In the genomic region with DNA sequence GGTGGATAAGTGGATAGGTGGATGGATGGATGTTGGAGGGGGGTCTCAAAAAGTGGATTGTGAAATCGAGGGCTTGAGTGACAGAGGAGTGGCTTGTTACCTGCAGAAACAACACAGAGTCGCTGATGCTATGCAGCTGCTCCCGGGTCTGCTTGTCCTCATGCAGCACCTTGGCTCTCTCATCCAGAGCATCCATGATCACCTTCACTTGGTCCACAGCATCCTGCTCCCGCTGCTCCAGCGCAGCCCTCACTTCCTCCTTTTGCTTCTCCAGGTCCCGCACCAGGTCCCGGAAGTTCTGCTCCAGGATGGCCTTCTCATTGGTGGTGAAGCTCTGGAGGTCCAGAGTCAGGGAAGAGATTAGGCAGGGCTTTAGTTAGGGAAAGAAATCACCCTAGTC, we compare ENCODE assay signal across 27 cellular contexts. TPM values are rescaled to one million over a fixed set of nuclear protein-coding genes. Genes with fewer than 3 reads are reported as not detected.
A peak's percentile ranks its signal among the peaks of the same experiment; 100 is the strongest.
DNase-seq lines count a peak whose midpoint lies in the region; ATAC-seq, FAIRE-seq and TF ChIP-seq lines count a peak whose summit lies in the region.
"Had no signal": no experiment of that assay in that cellular context is flagged by ENCODE, and none has a peak within 500 bp of the region (broad histone marks: within the 10 kb centered on the region; RNA-seq: fewer than 3 reads in every experiment).

No MANE protein-coding gene starts in this region.

- no peaks in the 10 kb centered on the region for H3K36me3 ChIP-seq in HepG2 (replicated peaks in 1 of 2; ENCODE audit: control insufficient read depth in 1 of 2, insufficient read depth in 2 of 2, low read length in 2 of 2)
- H3K36me3 ChIP-seq in right lobe of liver: no peaks in the 10 kb centered on the region
- H3K36me3 ChIP-seq in esophagus squamous epithelium: peaks cover 0 to 67% (median 14%) of the 10 kb centered on the region in 3 donors
- H3K36me3 ChIP-seq in suprapubic skin: peaks cover 24% of the 10 kb centered on the region
- no peaks in the 10 kb centered on the region for H3K36me3 ChIP-seq in sigmoid colon

- H4K20me1 ChIP-seq in HepG2 (ENCODE audit: insufficient read depth, low read length): no peaks in the 10 kb centered on the region

- H3K27ac ChIP-seq in HepG2 (ENCODE audit: extremely low read length, insufficient read depth, low read length) (no peak overlapping the region), right lobe of liver (no peak overlapping the region), esophagus squamous epithelium (peak overlapping the region; percentile 88 to 97 (median 94)), suprapubic skin (peak overlapping the region; percentile 89), sigmoid colon (no peak overlapping the region)
- H3K27ac ChIP-seq: C4-2B had no signal

- H3K4me3 ChIP-seq in HepG2 (replicated peaks in 1 of 3; ENCODE audit: insufficient read depth in 1 of 3, low read depth in 2 of 3, low read length in 3 of 3): no peak overlapping the region
- no peak overlapping the region for H3K4me3 ChIP-seq in right lobe of liver
- no peak overlapping the region for H3K4me3 ChIP-seq in esophagus squamous epithelium
- peak overlapping the region; percentile 13 for H3K4me3 ChIP-seq in suprapubic skin
- H3K4me3 ChIP-seq in sigmoid colon: no peak overlapping the region

- no TSS peak for BruUV-seq in HepG2 (replicated peaks; lab: Mats Ljungman, UMichigan)

- H3K79me2 ChIP-seq in HepG2 (ENCODE audit: insufficient read depth, low read length): no peaks in the 10 kb centered on the region

- no peak for FAIRE-seq in HepG2 (lab: Jason Lieb, UNC)
- FAIRE-seq: G401.6, GM12892, GM19239 had no signal

- H3K9ac ChIP-seq in HepG2 (ENCODE audit: insufficient read depth, low read depth, low read length): no peak overlapping the region

- TF ChIP-seq RAD21 in HepG2 (CRISPR knock-in tag; IDR thresholded peaks at IDR 0.05): no peak

- TF ChIP-seq EP300 in HepG2 (IDR thresholded peaks at IDR 0.05; ENCODE audit: low read depth in 2 of 2, low read length in 2 of 2) (no peak), HepG2 (CRISPR knock-in tag; IDR thresholded peaks at IDR 0.05; ENCODE audit: borderline replicate concordance) (no peak), suprapubic skin (IDR thresholded peaks at IDR 0.05) (no peak), sigmoid colon (IDR thresholded peaks at IDR 0.05) (no peak)

- TF ChIP-seq CTCF in HepG2 (CRISPR knock-in tag; IDR thresholded peaks at IDR 0.05): no peak
- no peak for TF ChIP-seq CTCF in right lobe of liver (IDR thresholded peaks at IDR 0.05)
- TF ChIP-seq CTCF in esophagus squamous epithelium (IDR thresholded peaks at IDR 0.05): no peak
- TF ChIP-seq CTCF in suprapubic skin (IDR thresholded peaks at IDR 0.05): no peak
- no peak for TF ChIP-seq CTCF in sigmoid colon (IDR thresholded peaks at IDR 0.05)

- 33% methylated on average over 5 of the region's 7 CpGs for WGBS in HepG2 (ENCODE audit: low lambda C conversion rate)
- 88% methylated on average over 4 of the region's 7 CpGs for WGBS in right lobe of liver (ENCODE audit: insufficient coverage, low coverage, low lambda C conversion rate, missing lambda C conversion rate)
- WGBS in esophagus squamous epithelium, 2 donors: 85 to 93% methylated on average over 6 to 7 of the region's 7 CpGs
- 85% methylated on average over 7 of the region's 7 CpGs for WGBS in suprapubic skin
- 86 to 94% methylated on average over 7 of the region's 7 CpGs for WGBS in sigmoid colon, 2 donors

- no peak for TF ChIP-seq POLR2A in HepG2 (IDR thresholded peaks at IDR 0.05; ENCODE audit: insufficient read depth in 1 of 2, low read depth in 2 of 2, low read length in 2 of 2)
- no peak for TF ChIP-seq POLR2A in right lobe of liver (IDR thresholded peaks at IDR 0.05)
- TF ChIP-seq POLR2A in esophagus squamous epithelium (IDR thresholded peaks at IDR 0.05): no peak
- TF ChIP-seq POLR2A in suprapubic skin (IDR thresholded peaks at IDR 0.05): no peak
- TF ChIP-seq POLR2A in sigmoid colon (IDR thresholded peaks at IDR 0.05): no peak

- POLR2A ChIA-PET in HepG2 (lab: Yijun Ruan, JAX): no interaction called here

- no peaks in the 10 kb centered on the region for H3K9me3 ChIP-seq in HepG2 (ENCODE audit: low read length)
- no peaks in the 10 kb centered on the region for H3K9me3 ChIP-seq in right lobe of liver
- H3K9me3 ChIP-seq in esophagus squamous epithelium: no peaks in the 10 kb centered on the region
- no peaks in the 10 kb centered on the region for H3K9me3 ChIP-seq in suprapubic skin
- no peaks in the 10 kb centered on the region for H3K9me3 ChIP-seq in sigmoid colon

- in situ Hi-C loops in HepG2 (cut with HindIII; ENCODE audit: extremely low pct_ligation_motif_present, low pct_unique_long_range_greater_than_20kb): no loop called here

- DNase-seq in HepG2 (ENCODE audit: low spot score) (no peak), right lobe of liver (no peak), esophagus squamous epithelium (lab: John Stamatoyannopoulos, UW) (no peak), suprapubic skin (ENCODE audit: low spot score in 2 of 2) (peak in 1 of 2 donors; percentile 47), sigmoid colon (no peak), A172 (ENCODE audit: low spot score) (no peak), AG20443 (ENCODE audit: low spot score) (no peak)
- no peak for DNase-seq in activated CD4-positive, alpha-beta T cell treated with anti-CD3 and anti-CD28 coated beads, Interleukin-2, amount 50 U/mL, for 48 hours
- DNase-seq: 8988T; Calu3; CD8-positive, alpha-beta memory T cell; DMS153; H7; MM.1S; NCI-H1048; NCI-H1417 treated with DMSO at 0.1 percent for 48 hours; NCI-H187; NCI-H2107; NCI-H446 treated with DMSO at 0.1 percent for 48 hours; NCI-H526 treated with DMSO at 0.1 percent for 48 hours had no signal

- CTCF ChIA-PET in HepG2 (lab: Yijun Ruan, JAX; ENCODE audit: low intra/inter-chr PET ratio, low total read pairs): no interaction called here

- peaks cover 20 to 82% of the 10 kb centered on the region in 2 experiments for H3K27me3 ChIP-seq in HepG2 (ENCODE audit: control insufficient read depth in 1 of 2, insufficient read depth in 2 of 2, low read length in 2 of 2)
- no peaks in the 10 kb centered on the region for H3K27me3 ChIP-seq in right lobe of liver
- H3K27me3 ChIP-seq in esophagus squamous epithelium: no peaks in the 10 kb centered on the region
- no peaks in the 10 kb centered on the region for H3K27me3 ChIP-seq in suprapubic skin
- H3K27me3 ChIP-seq in sigmoid colon: no peaks in the 10 kb centered on the region

- H3K4me1 ChIP-seq in HepG2 (ENCODE audit: insufficient read depth, low read length) (peaks cover 25% of the 10 kb centered on the region), right lobe of liver (no peaks in the 10 kb centered on the region), esophagus squamous epithelium (peaks cover 41 to 100% (median 62%) of the 10 kb centered on the region in 3 donors), suprapubic skin (peaks cover 97% of the 10 kb centered on the region), sigmoid colon (peaks cover 0 to 23% (median 21%) of the 10 kb centered on the region in 4 donors)

- intact Hi-C loops in HepG2 (cut with micrococcal nuclease; ENCODE audit: unreplicated experiment) (no loop called here), right lobe of liver (cut with DNase I) (no loop called here), esophagus squamous epithelium (cut with DNase I) (no loop called here), sigmoid colon (cut with DNase I) (loop anchor here (5.0 kb wide), 1 partner anchor 400 kb away; the partner anchor contains the start of gene NECTIN1)

- H2AFZ ChIP-seq in HepG2 (ENCODE audit: low read length): no peak overlapping the region

- no peak for ATAC-seq in HepG2
- ATAC-seq in right lobe of liver: no peak
- ATAC-seq: SK-N-SH treated with all-trans-retinoic acid at 6 μM for 48 hours had no signal

- no peak overlapping the region for H3K4me2 ChIP-seq in HepG2 (ENCODE audit: low read depth, low read length)

TF ChIP-seq in HepG2, 621 proteins besides CTCF, POLR2A, EP300 and RAD21:
- no peak for TF ChIP-seq SIX1 (CRISPR knock-in tag; IDR thresholded peaks at IDR 0.05; ENCODE audit: borderline replicate concordance)
- no peak for TF ChIP-seq NFE2L2 (IDR thresholded peaks at IDR 0.05; ENCODE audit: low read length)
- no peak for TF ChIP-seq HMG20B (CRISPR knock-in tag; conservative IDR thresholded peaks at IDR 0.05)
- 0 out of 2 replicates have a peak, but pooled peaks have one; percentile 2 for TF ChIP-seq CEBPB (IDR thresholded peaks at IDR 0.05; ENCODE audit: borderline replicate concordance, low read depth, low read length)

RNA-seq across cellular contexts. Expression of gene TRIM29, which starts 10.7 kb away (rescaled TPM):
- 0.84 and 0.86 TPM in 2 replicates for total RNA-seq in HepG2 (2016; rRNA removed; fragmentation: Illumina TruSeq; extraction: Trizol)
- not detected in 2 replicates for total RNA-seq in HepG2 (2016; cell fraction: cytosol; rRNA removed; fragmentation: Illumina TruSeq; extraction: Trizol; ENCODE audit: low read depth)
- 0.58 and 0.74 TPM in 2 replicates for total RNA-seq in HepG2 (2016; cell fraction: insoluble cytoplasmic fraction; rRNA removed; fragmentation: Illumina TruSeq; extraction: Trizol)
- 0.62 and 0.72 TPM in 2 replicates for total RNA-seq in HepG2 (2016; cell fraction: membrane; rRNA removed; fragmentation: Illumina TruSeq; extraction: Trizol)
- total RNA-seq in HepG2 (2016; cell fraction: nucleus; rRNA removed; fragmentation: Illumina TruSeq; extraction: Trizol): 1.7 and 2.0 TPM in 2 replicates
- polyA plus RNA-seq in HepG2 (2011; rRNA removed): 0.86 and 1.2 TPM in 2 replicates
- polyA plus RNA-seq in HepG2 (2011; cell fraction: cytosol; rRNA removed): 0.78 and 0.83 TPM in 2 replicates
- 2.2 and 4.0 TPM in 2 replicates for polyA plus RNA-seq in HepG2 (2011; cell fraction: nucleus; rRNA removed)
- 0.47 and 0.95 TPM in 2 replicates for polyA plus RNA-seq in HepG2 (2012)
- 0.41 and 0.44 TPM in 2 replicates for polyA plus RNA-seq in HepG2 (2016; cell fraction: cytosol; fragmentation: Illumina TruSeq; extraction: Trizol; ENCODE audit: low read depth)
- 0.74 and 0.80 TPM in 2 replicates for polyA plus RNA-seq in HepG2 (2016; cell fraction: insoluble cytoplasmic fraction; fragmentation: Illumina TruSeq; extraction: Trizol; ENCODE audit: low read depth)
- polyA plus RNA-seq in HepG2 (2016; cell fraction: membrane; fragmentation: Illumina TruSeq; extraction: Trizol; ENCODE audit: low read depth): 0.31 and 0.92 TPM in 2 replicates
- polyA plus RNA-seq in HepG2 (2016; cell fraction: nucleus; fragmentation: Illumina TruSeq; extraction: Trizol; ENCODE audit: insufficient read depth, low read depth): 0.56 and 0.81 TPM in 2 replicates
- polyA minus RNA-seq in HepG2 (2011; rRNA and poly(A)+ RNA removed; ENCODE audit: low replicate concordance): 14.4 and 285 TPM in 2 replicates
- polyA minus RNA-seq in HepG2 (2011; cell fraction: cytosol; rRNA and poly(A)+ RNA removed): 1.2 and 2.0 TPM in 2 replicates
- 6.6 and 14.2 TPM in 2 replicates for polyA minus RNA-seq in HepG2 (2011; cell fraction: nucleus; rRNA and poly(A)+ RNA removed)
- 1 to 10 TPM in 4 of 6 experiments, not detected in 2; 1.1 to 2.1 (median 1.3) TPM for total RNA-seq in right lobe of liver
- total RNA-seq in esophagus squamous epithelium: 1,000 to 10,000 TPM in 1 of 4 donors, 100 to 1,000 TPM in 3; 691 to 1,472 (median 816) TPM
- total RNA-seq in suprapubic skin: 1,000 to 10,000 TPM; 1,248 to 1,527 (median 1,455) TPM
- total RNA-seq in sigmoid colon: 1 to 10 TPM in 3 of 4 donors, under 1 TPM in 1; 0.33 to 6.9 (median 1.1) TPM
- 1 to 10 TPM; 6.0 to 8.5 (median 7.2) TPM for polyA plus RNA-seq in sigmoid colon
- 3.0 and 10.2 TPM in 2 replicates for total RNA-seq in A172 (2014; rRNA removed; shearing (Covaris generic))
- total RNA-seq: CD8-positive, alpha-beta memory T cell; LHCN-M2; RPMI7951 had no signal
- polyA plus RNA-seq: CD8-positive, alpha-beta memory T cell had no signal

Comparison
In these comparisons a context has a peak if more than half of its experiments do, and no peak if none do; other contexts are left out.
1. H3K27ac ChIP-seq: peak in esophagus squamous epithelium (4 of 4) and suprapubic skin (single experiment); none in HepG2 (single experiment), right lobe of liver (0 of 3) and sigmoid colon (0 of 4).
2. RNA of gene TRIM29, which starts 10.7 kb away (total RNA-seq): 1,248 to 1,527 TPM in suprapubic skin and 691 to 1,472 TPM in esophagus squamous epithelium; 3.0 to 10.2 TPM in A172, 0.33 to 6.9 TPM in sigmoid colon, 1.1 to 2.1 TPM in right lobe of liver and 0.58 to 2.0 TPM in HepG2; every median in the first group is over 10 times any median in the second.